8 cellular contexts compared by ENCODE assay signal in genomic region chr1:181087400-181087901, GRCh38. TPM values are rescaled to one million over a fixed set of nuclear protein-coding genes. Genes with fewer than 3 reads are reported as not detected.
DNase-seq lines count a peak whose midpoint lies in the region; ATAC-seq, FAIRE-seq and TF ChIP-seq lines count a peak whose summit lies in the region.

No MANE protein-coding gene starts in this region.

- 75% methylated on average over 8 of the region's 8 CpGs for WGBS in suprapubic skin

- POLR2A ChIA-PET in activated CD4-positive, alpha-beta T cell treated with anti-CD3 and anti-CD28 coated beads, Interleukin-2, amount 10 ng/mL, durations not matched to agents 7 days and 5 days (lab: Charles Lee), result no interaction called here
- POLR2A ChIA-PET in OCI-LY7 (lab: Charles Lee), result interaction anchor here (2.7 kb wide), 1 partner anchor 54 kb away, joined by 13 read pairs; the partner anchor contains the start of gene MR1

- no peaks in the 10 kb centered on the region for H3K9me3 Mint-ChIP-seq in activated CD4-positive, alpha-beta T cell treated with anti-CD3 and anti-CD28 coated beads, Interleukin-2, amount 10 ng/mL, durations not matched to agents 7 days and 5 days
- no peaks in the 10 kb centered on the region for H3K9me3 Mint-ChIP-seq in chondrocyte (ENCODE audit: low read depth)

- no peaks in the 10 kb centered on the region for H3K27me3 ChIP-seq in suprapubic skin

- H3K9me2 ChIP-seq in OCI-LY7 (ENCODE audit: insufficient read depth, low read length), result no peaks in the 10 kb centered on the region

- H3K4me1 ChIP-seq in OCI-LY7 (ENCODE audit: insufficient read depth, low read length, poor library complexity, severe bottlenecking) (peaks cover 27% of the 10 kb centered on the region), suprapubic skin (peaks cover 40% of the 10 kb centered on the region)

- H3K4me3 ChIP-seq in OCI-LY7 (ENCODE audit: low read depth, low read length, poor library complexity, severe bottlenecking), result peak overlapping the region; percentile 59
- H3K4me3 ChIP-seq in suprapubic skin, result peak overlapping the region; percentile 97

- H3K27ac ChIP-seq in OCI-LY7 (ENCODE audit: low read depth, low read length, poor library complexity, severe bottlenecking) (no peak overlapping the region), suprapubic skin (no peak overlapping the region)

- no peak for TF ChIP-seq EP300 in suprapubic skin (IDR thresholded peaks at IDR 0.05)

- peak overlapping the region; percentile 92; the same call in 1 of the 2 replicates for H2AFZ ChIP-seq in OCI-LY7 (ENCODE audit: low read length)

- H3K27me3 Mint-ChIP-seq in activated CD4-positive, alpha-beta T cell treated with anti-CD3 and anti-CD28 coated beads, Interleukin-2, amount 10 ng/mL, durations not matched to agents 7 days and 5 days, result peaks cover 4% of the 10 kb centered on the region
- H3K27me3 Mint-ChIP-seq in chondrocyte (ENCODE audit: low read depth), result no peaks in the 10 kb centered on the region

- BruUV-seq in OCI-LY7 (replicated peaks; lab: Mats Ljungman, UMichigan), result no TSS peak

- no peak for FAIRE-seq in H54 (lab: Jason Lieb, UNC)

- peaks cover 38% of the 10 kb centered on the region for H3K4me1 Mint-ChIP-seq in activated CD4-positive, alpha-beta T cell treated with anti-CD3 and anti-CD28 coated beads, Interleukin-2, amount 10 ng/mL, durations not matched to agents 7 days and 5 days
- peaks cover 34% of the 10 kb centered on the region for H3K4me1 Mint-ChIP-seq in chondrocyte (ENCODE audit: low read depth)

- intact Hi-C loops in OCI-LY7 (cut with micrococcal nuclease; ENCODE audit: unreplicated experiment) (loop anchor here (5.0 kb wide), 1 partner anchor 50 kb away; no protein-coding TSS in a partner anchor), posterior cingulate gyrus (cut with DNase I) (no loop called here)

- ATAC-seq in HG03520 (IDR thresholded peaks at IDR 0.05; ENCODE audit: unreplicated experiment), result no peak

- H4K20me1 ChIP-seq in OCI-LY7 (ENCODE audit: insufficient read depth, low read length), result peaks cover 19% of the 10 kb centered on the region

- CTCF ChIA-PET in activated CD4-positive, alpha-beta T cell treated with anti-CD3 and anti-CD28 coated beads, Interleukin-2, amount 10 ng/mL, durations not matched to agents 7 days and 5 days (lab: Charles Lee), result interaction anchor here (0.6 to 5.3 kb wide), 3 partner anchors 12 to 533 kb away, joined by 3 to 31 read pairs (median 30); no protein-coding TSS in a partner anchor
- CTCF ChIA-PET in OCI-LY7 (lab: Charles Lee; ENCODE audit: unreplicated experiment), result no interaction called here

- no peaks in the 10 kb centered on the region for H3K36me3 ChIP-seq in OCI-LY7 (ENCODE audit: insufficient read depth, low read length)
- no peaks in the 10 kb centered on the region for H3K36me3 ChIP-seq in suprapubic skin

- peaks cover 26% of the 10 kb centered on the region for H3K36me3 Mint-ChIP-seq in activated CD4-positive, alpha-beta T cell treated with anti-CD3 and anti-CD28 coated beads, Interleukin-2, amount 10 ng/mL, durations not matched to agents 7 days and 5 days (ENCODE audit: low read depth)
- H3K36me3 Mint-ChIP-seq in chondrocyte (ENCODE audit: low read depth), result peaks cover 6% of the 10 kb centered on the region

- peak overlapping the region; percentile 78 for H3K4me2 ChIP-seq in OCI-LY7 (ENCODE audit: low read length)

- peak overlapping the region; percentile 96 for H3K4me3 Mint-ChIP-seq in activated CD4-positive, alpha-beta T cell treated with anti-CD3 and anti-CD28 coated beads, Interleukin-2, amount 10 ng/mL, durations not matched to agents 7 days and 5 days
- no peak overlapping the region for H3K4me3 Mint-ChIP-seq in chondrocyte (ENCODE audit: unreplicated experiment)

- no peak for TF ChIP-seq CTCF in OCI-LY7 (conservative IDR thresholded peaks at IDR 0.05; ENCODE audit: low read length)
- no peak for TF ChIP-seq CTCF in chondrocyte (IDR thresholded peaks at IDR 0.05)
- TF ChIP-seq CTCF in suprapubic skin (IDR thresholded peaks at IDR 0.05), result no peak

- TF ChIP-seq POLR2A in suprapubic skin (IDR thresholded peaks at IDR 0.05) (no peak), H54 (IDR thresholded peaks at IDR 0.05; ENCODE audit: low read depth, low read length) (no peak)

- H3K9me3 ChIP-seq in OCI-LY7 (ENCODE audit: low read length) (no peaks in the 10 kb centered on the region), suprapubic skin (no peaks in the 10 kb centered on the region)

- no peak for DNase-seq in activated CD4-positive, alpha-beta T cell treated with anti-CD3 and anti-CD28 coated beads, Interleukin-2, amount 10 ng/mL, durations not matched to agents 7 days and 5 days
- DNase-seq in activated CD4-positive, alpha-beta T cell treated with anti-CD3 and anti-CD28 coated beads for 4 hours, result no peak
- DNase-seq in OCI-LY7 (ENCODE audit: low spot score) (peak; percentile 44), chondrocyte (ENCODE audit: low spot score) (no peak), suprapubic skin (ENCODE audit: low spot score in 2 of 2) (no peak), H54 (ENCODE audit: insufficient read length, low spot score) (no peak), posterior cingulate gyrus (no peak)

- H3K79me2 ChIP-seq in OCI-LY7 (ENCODE audit: insufficient read depth, low read depth, low read length), result peaks cover 23% of the 10 kb centered on the region; the same call in 1 of the 2 replicates

- H3K27ac Mint-ChIP-seq in activated CD4-positive, alpha-beta T cell treated with anti-CD3 and anti-CD28 coated beads, Interleukin-2, amount 10 ng/mL, durations not matched to agents 7 days and 5 days, result peak overlapping the region; percentile 96
- H3K27ac Mint-ChIP-seq in chondrocyte (ENCODE audit: unreplicated experiment), result peak overlapping the region; percentile 50

RNA-seq across cellular contexts. Expression of gene IER5, which starts 1.0 kb away (rescaled TPM):
- total RNA-seq in activated CD4-positive, alpha-beta T cell treated with anti-CD3 and anti-CD28 coated beads, Interleukin-2, amount 10 ng/mL, durations not matched to agents 7 days and 5 days, result 10 to 100 TPM; 20.3 to 24.9 TPM
- 14.3 and 18.3 TPM in 2 replicates for total RNA-seq in OCI-LY7 (2014; rRNA removed; shearing (Covaris generic))
- total RNA-seq in OCI-LY7 (2022) (7.2 and 8.2 TPM in 2 replicates), chondrocyte (15.6 to 23.6 TPM (median 16.6 TPM) in 3 replicates), suprapubic skin (10 to 100 TPM; 11.3 to 30.4 (median 24.4) TPM)

RNA-seq across cellular contexts. Expression of gene MR1, which starts 53.7 kb away (rescaled TPM):
- 10 to 100 TPM; 37.4 to 38.7 TPM for total RNA-seq in activated CD4-positive, alpha-beta T cell treated with anti-CD3 and anti-CD28 coated beads, Interleukin-2, amount 10 ng/mL, durations not matched to agents 7 days and 5 days
- total RNA-seq in OCI-LY7 (2014; rRNA removed; shearing (Covaris generic)), result 5.9 and 7.9 TPM in 2 replicates
- total RNA-seq in OCI-LY7 (2022), result 15.8 and 18.3 TPM in 2 replicates
- 2.7 to 3.9 TPM (median 3.8 TPM) in 3 replicates for total RNA-seq in chondrocyte
- total RNA-seq in suprapubic skin, result 10 to 100 TPM; 10.5 to 29.5 (median 14.5) TPM
